In genomic region chr3:150105886-150106612, GRCh38 we compare ENCODE assay signal across 15 cellular contexts.
DNase-seq lines count a peak whose midpoint lies in the region; ATAC-seq and TF ChIP-seq lines count a peak whose summit lies in the region.
"Had no signal": no experiment of that assay in that cellular context is flagged by ENCODE, and none has a peak within 500 bp of the region (broad histone marks: within the 10 kb centered on the region; RNA-seq: fewer than 3 reads in every experiment).

No MANE protein-coding gene starts in this region.

- CTCF ChIA-PET in Caco-2 (lab: Charles Lee): no interaction called here

- H3K4me3 Mint-ChIP-seq in chondrocyte (ENCODE audit: unreplicated experiment): no peak overlapping the region
- H3K4me3 Mint-ChIP-seq in osteocyte (ENCODE audit: unreplicated experiment): no peak overlapping the region
- H3K4me3 Mint-ChIP-seq in Caco-2 (ENCODE audit: unreplicated experiment): no peak overlapping the region
- H3K4me3 Mint-ChIP-seq: activated CD4-positive, alpha-beta memory T cell treated with anti-CD3 and anti-CD28 coated beads for 36 hours; activated T-cell treated with anti-CD3 and anti-CD28 coated beads, Interleukin-2, amount 50 U/mL, for 72 hours; central memory CD8-positive, alpha-beta T cell; naive thymus-derived CD4-positive, alpha-beta T cell had no signal

- H3K4me1 ChIP-seq in Caco-2: no peaks in the 10 kb centered on the region

- POLR2A ChIA-PET in Caco-2 (lab: Charles Lee): no interaction called here

- no peak overlapping the region for H3K4me3 ChIP-seq in Caco-2 (ENCODE audit: low read depth, low read length)

- no peaks in the 10 kb centered on the region for H3K27me3 Mint-ChIP-seq in chondrocyte (ENCODE audit: low read depth)
- no peaks in the 10 kb centered on the region for H3K27me3 Mint-ChIP-seq in osteocyte (ENCODE audit: unreplicated experiment)
- H3K27me3 Mint-ChIP-seq in Caco-2 (ENCODE audit: insufficient read depth, unreplicated experiment): peaks cover 3% of the 10 kb centered on the region

- H3K27ac Mint-ChIP-seq in chondrocyte (ENCODE audit: unreplicated experiment): peak overlapping the region; percentile 91
- H3K27ac Mint-ChIP-seq in osteocyte (ENCODE audit: unreplicated experiment): peak overlapping the region; percentile 94
- no peak overlapping the region for H3K27ac Mint-ChIP-seq in Caco-2 (ENCODE audit: unreplicated experiment)
- H3K27ac Mint-ChIP-seq: activated CD4-positive, alpha-beta memory T cell treated with anti-CD3 and anti-CD28 coated beads for 36 hours; activated T-cell treated with anti-CD3 and anti-CD28 coated beads, Interleukin-2, amount 50 U/mL, for 72 hours; naive thymus-derived CD4-positive, alpha-beta T cell had no signal

- DNase-seq in EL (peak; percentile 63), M059J (ENCODE audit: low read depth) (peak; percentile 69), chondrocyte (ENCODE audit: low spot score) (no peak), osteocyte (ENCODE audit: extremely low spot score, unreplicated experiment) (no peak), Caco-2 (no peak), RPMI8226 (no peak)
- DNase-seq in activated CD4-positive, alpha-beta T cell treated with anti-CD3 and anti-CD28 coated beads, Interleukin-2, amount 50 U/mL, for 48 hours: no peak
- DNase-seq: activated CD4-positive, alpha-beta memory T cell treated with anti-CD3 and anti-CD28 coated beads for 36 hours; activated T-cell treated with anti-CD3 and anti-CD28 coated beads, Interleukin-2, amount 50 U/mL, for 72 hours; DMS79; left ventricle myocardium superior; naive thymus-derived CD4-positive, alpha-beta T cell; NCI-H1436 had no signal

- ATAC-seq in GM18517 (IDR thresholded peaks at IDR 0.05; ENCODE audit: unreplicated experiment): no peak
- ATAC-seq: activated T-cell treated with anti-CD3 and anti-CD28 coated beads, Interleukin-2, amount 50 U/mL, for 72 hours; left ventricle myocardium superior; naive thymus-derived CD4-positive, alpha-beta T cell had no signal

- H3K9me3 Mint-ChIP-seq in chondrocyte (ENCODE audit: low read depth) (peaks cover 5% of the 10 kb centered on the region), osteocyte (ENCODE audit: unreplicated experiment) (peaks cover 6% of the 10 kb centered on the region), Caco-2 (ENCODE audit: unreplicated experiment) (no peaks in the 10 kb centered on the region)
- H3K9me3 Mint-ChIP-seq: activated T-cell treated with anti-CD3 and anti-CD28 coated beads, Interleukin-2, amount 50 U/mL, for 72 hours; central memory CD8-positive, alpha-beta T cell had no signal

- BruUV-seq in Caco-2 (replicated peaks; lab: Mats Ljungman, UMichigan): no TSS peak

- H3K27me3 ChIP-seq in Caco-2 (replicated peaks; ENCODE audit: control insufficient read depth, insufficient read depth, low read length): no peaks in the 10 kb centered on the region

- H3K9me3 ChIP-seq in Caco-2: peaks cover 6% of the 10 kb centered on the region; the same call in 1 of the 2 replicates

- no peaks in the 10 kb centered on the region for H3K36me3 ChIP-seq in Caco-2 (ENCODE audit: control insufficient read depth, insufficient read depth, low read length)

- no peak for TF ChIP-seq CTCF in chondrocyte (IDR thresholded peaks at IDR 0.05)
- no peak for TF ChIP-seq CTCF in osteocyte (IDR thresholded peaks at IDR 0.05)
- TF ChIP-seq CTCF in Caco-2 (IDR thresholded peaks at IDR 0.05; ENCODE audit: insufficient read depth in 1 of 2, low read depth in 1 of 2, low read length in 1 of 2, severe bottlenecking in 1 of 2, unreplicated experiment in 1 of 2): no peak

- intact Hi-C loops in Caco-2 (cut with micrococcal nuclease; ENCODE audit: unreplicated experiment): no loop called here

- H3K36me3 Mint-ChIP-seq in chondrocyte (ENCODE audit: low read depth) (no peaks in the 10 kb centered on the region), osteocyte (ENCODE audit: unreplicated experiment) (peaks cover 2% of the 10 kb centered on the region), Caco-2 (ENCODE audit: insufficient read depth, unreplicated experiment) (no peaks in the 10 kb centered on the region)
- H3K36me3 Mint-ChIP-seq: activated CD4-positive, alpha-beta memory T cell treated with anti-CD3 and anti-CD28 coated beads for 36 hours; naive thymus-derived CD4-positive, alpha-beta T cell had no signal

- H3K4me1 Mint-ChIP-seq in chondrocyte (ENCODE audit: low read depth): peaks cover 44% of the 10 kb centered on the region
- peaks cover 51% of the 10 kb centered on the region for H3K4me1 Mint-ChIP-seq in osteocyte (ENCODE audit: unreplicated experiment)
- peaks cover 4% of the 10 kb centered on the region for H3K4me1 Mint-ChIP-seq in Caco-2 (ENCODE audit: low read depth, unreplicated experiment)
- H3K4me1 Mint-ChIP-seq: central memory CD8-positive, alpha-beta T cell had no signal

Comparison
In these comparisons a context has a peak if more than half of its experiments do, and no peak if none do; other contexts are left out.
1. DNase-seq: peak in EL (single experiment) and M059J (single experiment); none in chondrocyte (single experiment), osteocyte (single experiment), Caco-2 (0 of 2), RPMI8226 (single experiment) and activated CD4-positive, alpha-beta T cell treated with anti-CD3 and anti-CD28 coated beads, Interleukin-2, amount 50 U/mL, for 48 hours (0 of 2).